Comparison of ENCODE assay signal across 1 cellular context in the genomic region with DNA sequence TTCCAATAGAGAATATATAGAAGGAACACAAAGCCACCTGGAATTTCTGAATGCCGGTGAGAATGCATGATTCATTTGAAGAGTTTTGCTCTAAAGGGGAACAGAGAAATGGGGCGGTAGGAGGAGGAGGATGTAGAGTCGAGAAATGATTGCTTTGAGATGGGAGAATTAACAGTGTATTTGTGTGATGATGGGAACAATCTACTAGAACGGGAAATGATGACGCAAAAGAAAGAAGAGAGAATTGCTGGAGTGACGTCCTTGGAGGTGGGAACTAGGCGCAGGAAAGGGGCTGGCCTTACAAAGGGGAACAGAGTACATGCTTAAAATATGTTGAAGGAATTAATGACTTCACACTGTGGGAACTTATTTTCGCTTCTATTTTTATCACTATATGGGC.
TF ChIP-seq lines count a peak whose summit lies in the region.

No MANE protein-coding gene starts in this region.

TF ChIP-seq in GM12878, 131 proteins besides CTCF, POLR2A, EP300 and RAD21 (continued from another document and continues in another):
- TF ChIP-seq, protein P1, sequence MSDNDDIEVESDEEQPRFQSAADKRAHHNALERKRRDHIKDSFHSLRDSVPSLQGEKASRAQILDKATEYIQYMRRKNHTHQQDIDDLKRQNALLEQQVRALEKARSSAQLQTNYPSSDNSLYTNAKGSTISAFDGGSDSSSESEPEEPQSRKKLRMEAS (IDR thresholded peaks at IDR 0.05; ENCODE audit: low read depth, low read length) = no peak
- TF ChIP-seq SREBF1 (IDR thresholded peaks at IDR 0.05; ENCODE audit: low read length) (no peak), BHLHE40 (IDR thresholded peaks at IDR 0.05; ENCODE audit: borderline replicate concordance in 1 of 2, low read depth in 2 of 2, low read length in 1 of 2) (no peak), NR2F1 (conservative IDR thresholded peaks at IDR 0.05) (no peak), CEBPB (IDR thresholded peaks at IDR 0.05; ENCODE audit: borderline replicate concordance in 1 of 2, low read depth in 2 of 2, low read length in 2 of 2) (no peak), BACH1 (IDR thresholded peaks at IDR 0.05; ENCODE audit: borderline replicate concordance) (no peak), ZNF24 (IDR thresholded peaks at IDR 0.05) (no peak), JUNB (IDR thresholded peaks at IDR 0.05) (peak; percentile 76), MTA3 (IDR thresholded peaks at IDR 0.05; ENCODE audit: borderline replicate concordance, low read length) (no peak), SUPT20H (IDR thresholded peaks at IDR 0.05; ENCODE audit: borderline replicate concordance, control insufficient read depth, low read depth, low read length) (no peak), POLR2AphosphoS2 (IDR thresholded peaks at IDR 0.05; ENCODE audit: low read depth, low read length) (no peak), WRNIP1 (IDR thresholded peaks at IDR 0.05; ENCODE audit: borderline replicate concordance, low read depth, low read length) (no peak), NFYA (IDR thresholded peaks at IDR 0.05; ENCODE audit: borderline replicate concordance, low read depth, low read length) (no peak), BRCA1 (IDR thresholded peaks at IDR 0.05; ENCODE audit: low read depth, low read length) (no peak), IRF4 (IDR thresholded peaks at IDR 0.05; ENCODE audit: low read depth, low read length) (no peak), CHD4 (IDR thresholded peaks at IDR 0.05) (no peak), IRF5 (IDR thresholded peaks at IDR 0.05; ENCODE audit: borderline replicate concordance) (no peak), USF2 (IDR thresholded peaks at IDR 0.05; ENCODE audit: borderline replicate concordance, low read depth, low read length) (no peak), SIX5 (IDR thresholded peaks at IDR 0.05; ENCODE audit: low read depth, low read length, severe bottlenecking) (no peak), NRF1 (conservative IDR thresholded peaks at IDR 0.05; ENCODE audit: low read depth, low read length) (no peak), SMARCA5 (IDR thresholded peaks at IDR 0.05) (no peak), IRF3 (IDR thresholded peaks at IDR 0.05) (no peak), BCLAF1 (IDR thresholded peaks at IDR 0.05) (no peak), SREBF2 (IDR thresholded peaks at IDR 0.05; ENCODE audit: low read length) (no peak), TCF7 (IDR thresholded peaks at IDR 0.05; ENCODE audit: borderline replicate concordance) (no peak), IKZF2 (IDR thresholded peaks at IDR 0.05) (peak; percentile 93), CBX5 (IDR thresholded peaks at IDR 0.05; ENCODE audit: low read depth) (no peak), HDAC2 (IDR thresholded peaks at IDR 0.05) (no peak), NBN (IDR thresholded peaks at IDR 0.05) (peak; percentile 46; the same call in 1 of the 2 replicates), EED (IDR thresholded peaks at IDR 0.05; ENCODE audit: low read depth) (peak; percentile 84), BMI1 (IDR thresholded peaks at IDR 0.05; ENCODE audit: borderline replicate concordance) (peak; percentile 63; the same call in 1 of the 2 replicates), YBX1 (IDR thresholded peaks at IDR 0.05) (no peak), RFX5 (IDR thresholded peaks at IDR 0.05; ENCODE audit: low read depth, low read length) (no peak), TCF3 (IDR thresholded peaks at IDR 0.05; ENCODE audit: borderline replicate concordance, insufficient read depth, low read depth, low read length) (no peak), FOXK2 (IDR thresholded peaks at IDR 0.05) (no peak), RAD51 (IDR thresholded peaks at IDR 0.05) (no peak), ZNF207 (IDR thresholded peaks at IDR 0.05; ENCODE audit: borderline replicate concordance) (no peak), MYB (IDR thresholded peaks at IDR 0.05; ENCODE audit: borderline replicate concordance, low read depth, low read length) (no peak), NFIC (IDR thresholded peaks at IDR 0.05; ENCODE audit: low read depth, low read length) (peak; percentile 52; the same call in 1 of the 2 replicates), ZNF217 (IDR thresholded peaks at IDR 0.05) (no peak), YY1 (IDR thresholded peaks at IDR 0.05; ENCODE audit: low read depth, low read length) (no peak), PAX8 (IDR thresholded peaks at IDR 0.05) (no peak), ESRRA (IDR thresholded peaks at IDR 0.05; ENCODE audit: low read length) (no peak), TARDBP (IDR thresholded peaks at IDR 0.05; ENCODE audit: borderline replicate concordance) (no peak), TBL1XR1 (IDR thresholded peaks at IDR 0.05; ENCODE audit: low read depth, low read length) (no peak), STAT1 (conservative IDR thresholded peaks at IDR 0.05) (no peak), TAF1 (IDR thresholded peaks at IDR 0.05; ENCODE audit: borderline replicate concordance, low read depth, low read length) (no peak)
- TF ChIP-seq, protein P2, sequence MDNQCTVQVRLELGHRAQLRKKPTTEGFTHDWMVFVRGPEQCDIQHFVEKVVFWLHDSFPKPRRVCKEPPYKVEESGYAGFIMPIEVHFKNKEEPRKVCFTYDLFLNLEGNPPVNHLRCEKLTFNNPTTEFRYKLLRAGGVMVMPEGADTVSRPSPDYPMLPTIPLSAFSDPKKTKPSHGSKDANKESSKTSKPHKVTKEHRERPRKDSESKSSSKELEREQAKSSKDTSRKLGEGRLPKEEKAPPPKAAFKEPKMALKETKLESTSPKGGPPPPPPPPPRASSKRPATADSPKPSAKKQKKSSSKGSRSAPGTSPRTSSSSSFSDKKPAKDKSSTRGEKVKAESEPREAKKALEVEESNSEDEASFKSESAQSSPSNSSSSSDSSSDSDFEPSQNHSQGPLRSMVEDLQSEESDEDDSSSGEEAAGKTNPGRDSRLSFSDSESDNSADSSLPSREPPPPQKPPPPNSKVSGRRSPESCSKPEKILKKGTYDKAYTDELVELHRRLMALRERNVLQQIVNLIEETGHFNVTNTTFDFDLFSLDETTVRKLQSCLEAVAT (IDR thresholded peaks at IDR 0.05) = no peak
- TF ChIP-seq, protein P3, sequence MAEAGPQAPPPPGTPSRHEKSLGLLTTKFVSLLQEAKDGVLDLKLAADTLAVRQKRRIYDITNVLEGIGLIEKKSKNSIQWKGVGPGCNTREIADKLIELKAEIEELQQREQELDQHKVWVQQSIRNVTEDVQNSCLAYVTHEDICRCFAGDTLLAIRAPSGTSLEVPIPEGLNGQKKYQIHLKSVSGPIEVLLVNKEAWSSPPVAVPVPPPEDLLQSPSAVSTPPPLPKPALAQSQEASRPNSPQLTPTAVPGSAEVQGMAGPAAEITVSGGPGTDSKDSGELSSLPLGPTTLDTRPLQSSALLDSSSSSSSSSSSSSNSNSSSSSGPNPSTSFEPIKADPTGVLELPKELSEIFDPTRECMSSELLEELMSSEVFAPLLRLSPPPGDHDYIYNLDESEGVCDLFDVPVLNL (IDR thresholded peaks at IDR 0.05; ENCODE audit: low read depth, low read length) = no peak
- TF ChIP-seq, protein P4, sequence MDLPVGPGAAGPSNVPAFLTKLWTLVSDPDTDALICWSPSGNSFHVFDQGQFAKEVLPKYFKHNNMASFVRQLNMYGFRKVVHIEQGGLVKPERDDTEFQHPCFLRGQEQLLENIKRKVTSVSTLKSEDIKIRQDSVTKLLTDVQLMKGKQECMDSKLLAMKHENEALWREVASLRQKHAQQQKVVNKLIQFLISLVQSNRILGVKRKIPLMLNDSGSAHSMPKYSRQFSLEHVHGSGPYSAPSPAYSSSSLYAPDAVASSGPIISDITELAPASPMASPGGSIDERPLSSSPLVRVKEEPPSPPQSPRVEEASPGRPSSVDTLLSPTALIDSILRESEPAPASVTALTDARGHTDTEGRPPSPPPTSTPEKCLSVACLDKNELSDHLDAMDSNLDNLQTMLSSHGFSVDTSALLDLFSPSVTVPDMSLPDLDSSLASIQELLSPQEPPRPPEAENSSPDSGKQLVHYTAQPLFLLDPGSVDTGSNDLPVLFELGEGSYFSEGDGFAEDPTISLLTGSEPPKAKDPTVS (IDR thresholded peaks at IDR 0.05; ENCODE audit: low read depth, low read length) = no peak
- TF ChIP-seq, protein P5, sequence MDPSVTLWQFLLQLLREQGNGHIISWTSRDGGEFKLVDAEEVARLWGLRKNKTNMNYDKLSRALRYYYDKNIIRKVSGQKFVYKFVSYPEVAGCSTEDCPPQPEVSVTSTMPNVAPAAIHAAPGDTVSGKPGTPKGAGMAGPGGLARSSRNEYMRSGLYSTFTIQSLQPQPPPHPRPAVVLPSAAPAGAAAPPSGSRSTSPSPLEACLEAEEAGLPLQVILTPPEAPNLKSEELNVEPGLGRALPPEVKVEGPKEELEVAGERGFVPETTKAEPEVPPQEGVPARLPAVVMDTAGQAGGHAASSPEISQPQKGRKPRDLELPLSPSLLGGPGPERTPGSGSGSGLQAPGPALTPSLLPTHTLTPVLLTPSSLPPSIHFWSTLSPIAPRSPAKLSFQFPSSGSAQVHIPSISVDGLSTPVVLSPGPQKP (IDR thresholded peaks at IDR 0.05; ENCODE audit: low read depth, low read length) = no peak
- TF ChIP-seq, protein P6, sequence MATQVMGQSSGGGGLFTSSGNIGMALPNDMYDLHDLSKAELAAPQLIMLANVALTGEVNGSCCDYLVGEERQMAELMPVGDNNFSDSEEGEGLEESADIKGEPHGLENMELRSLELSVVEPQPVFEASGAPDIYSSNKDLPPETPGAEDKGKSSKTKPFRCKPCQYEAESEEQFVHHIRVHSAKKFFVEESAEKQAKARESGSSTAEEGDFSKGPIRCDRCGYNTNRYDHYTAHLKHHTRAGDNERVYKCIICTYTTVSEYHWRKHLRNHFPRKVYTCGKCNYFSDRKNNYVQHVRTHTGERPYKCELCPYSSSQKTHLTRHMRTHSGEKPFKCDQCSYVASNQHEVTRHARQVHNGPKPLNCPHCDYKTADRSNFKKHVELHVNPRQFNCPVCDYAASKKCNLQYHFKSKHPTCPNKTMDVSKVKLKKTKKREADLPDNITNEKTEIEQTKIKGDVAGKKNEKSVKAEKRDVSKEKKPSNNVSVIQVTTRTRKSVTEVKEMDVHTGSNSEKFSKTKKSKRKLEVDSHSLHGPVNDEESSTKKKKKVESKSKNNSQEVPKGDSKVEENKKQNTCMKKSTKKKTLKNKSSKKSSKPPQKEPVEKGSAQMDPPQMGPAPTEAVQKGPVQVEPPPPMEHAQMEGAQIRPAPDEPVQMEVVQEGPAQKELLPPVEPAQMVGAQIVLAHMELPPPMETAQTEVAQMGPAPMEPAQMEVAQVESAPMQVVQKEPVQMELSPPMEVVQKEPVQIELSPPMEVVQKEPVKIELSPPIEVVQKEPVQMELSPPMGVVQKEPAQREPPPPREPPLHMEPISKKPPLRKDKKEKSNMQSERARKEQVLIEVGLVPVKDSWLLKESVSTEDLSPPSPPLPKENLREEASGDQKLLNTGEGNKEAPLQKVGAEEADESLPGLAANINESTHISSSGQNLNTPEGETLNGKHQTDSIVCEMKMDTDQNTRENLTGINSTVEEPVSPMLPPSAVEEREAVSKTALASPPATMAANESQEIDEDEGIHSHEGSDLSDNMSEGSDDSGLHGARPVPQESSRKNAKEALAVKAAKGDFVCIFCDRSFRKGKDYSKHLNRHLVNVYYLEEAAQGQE (IDR thresholded peaks at IDR 0.05; ENCODE audit: low read depth, low read length) = no peak
- TF ChIP-seq, protein P7, sequence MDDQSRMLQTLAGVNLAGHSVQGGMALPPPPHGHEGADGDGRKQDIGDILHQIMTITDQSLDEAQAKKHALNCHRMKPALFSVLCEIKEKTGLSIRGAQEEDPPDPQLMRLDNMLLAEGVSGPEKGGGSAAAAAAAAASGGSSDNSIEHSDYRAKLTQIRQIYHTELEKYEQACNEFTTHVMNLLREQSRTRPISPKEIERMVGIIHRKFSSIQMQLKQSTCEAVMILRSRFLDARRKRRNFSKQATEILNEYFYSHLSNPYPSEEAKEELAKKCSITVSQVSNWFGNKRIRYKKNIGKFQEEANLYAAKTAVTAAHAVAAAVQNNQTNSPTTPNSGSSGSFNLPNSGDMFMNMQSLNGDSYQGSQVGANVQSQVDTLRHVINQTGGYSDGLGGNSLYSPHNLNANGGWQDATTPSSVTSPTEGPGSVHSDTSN (IDR thresholded peaks at IDR 0.05; ENCODE audit: insufficient replicate concordance, low read depth, low read length) = no peak
